ENCODE assay signal across 9 cellular contexts in genomic region chr6:112780498-112781096, GRCh38.
DNase-seq lines count a peak whose midpoint lies in the region; ATAC-seq and TF ChIP-seq lines count a peak whose summit lies in the region.
"Had no signal": no experiment of that assay in that cellular context is flagged by ENCODE, and none has a peak within 500 bp of the region (broad histone marks: within the 10 kb centered on the region; RNA-seq: fewer than 3 reads in every experiment).

No MANE protein-coding gene starts in this region.

- ATAC-seq in GM21447 (IDR thresholded peaks at IDR 0.05; ENCODE audit: unreplicated experiment) (peak; percentile 99), HG03571 (IDR thresholded peaks at IDR 0.05; ENCODE audit: unreplicated experiment) (peak; percentile 97)

- H3K27me3 ChIP-seq in smooth muscle cell (ENCODE audit: low read depth) = no peaks in the 10 kb centered on the region
- H3K27me3 ChIP-seq: BLaER1 had no signal

- WGBS in smooth muscle cell (ENCODE audit: low lambda C conversion rate) = 5% methylated on average over 9 of the region's 9 CpGs

- no peak overlapping the region for H3K4me3 ChIP-seq in astrocyte of the spinal cord (ENCODE audit: low read depth, low read length)
- H3K4me3 ChIP-seq in smooth muscle cell = peak overlapping the region; percentile 27
- H3K4me3 ChIP-seq: BLaER1 had no signal

- H3K9ac ChIP-seq in smooth muscle cell (ENCODE audit: low read depth) = no peak overlapping the region
- H3K9ac ChIP-seq: BLaER1 had no signal

- peak; percentile 67 for TF ChIP-seq CTCF in astrocyte of the spinal cord (IDR thresholded peaks at IDR 0.05; ENCODE audit: low read depth, low read length)
- peak; percentile 89 for TF ChIP-seq CTCF in smooth muscle cell (IDR thresholded peaks at IDR 0.05; ENCODE audit: borderline replicate concordance, insufficient read depth, poor library complexity, severe bottlenecking)

- no peaks in the 10 kb centered on the region for H3K79me2 ChIP-seq in smooth muscle cell (ENCODE audit: low read depth)

- H3K36me3 ChIP-seq in smooth muscle cell (ENCODE audit: low read depth) = no peaks in the 10 kb centered on the region
- H3K36me3 ChIP-seq: BLaER1 had no signal

- H2AFZ ChIP-seq in smooth muscle cell (ENCODE audit: low read depth) = peak overlapping the region; percentile 88

- no peaks in the 10 kb centered on the region for H4K20me1 ChIP-seq in smooth muscle cell (ENCODE audit: low read depth)
- H4K20me1 ChIP-seq: BLaER1 had no signal

- H3K4me1 ChIP-seq in smooth muscle cell (ENCODE audit: low read depth) = peaks cover 8% of the 10 kb centered on the region
- H3K4me1 ChIP-seq: BLaER1 had no signal

- H3K9me3 ChIP-seq in smooth muscle cell (replicated peaks; ENCODE audit: low read depth) = no peaks in the 10 kb centered on the region
- H3K9me3 ChIP-seq: BLaER1 had no signal

- DNase-seq in DMS153 treated with DMSO at 0.1 percent for 48 hours (lab: John Stamatoyannopoulos, UW; ENCODE audit: unreplicated experiment) = peak; percentile 13
- no peak for DNase-seq in DMS153 (lab: John Stamatoyannopoulos, UW)
- peak; percentile 83 for DNase-seq in NCI-H748 (lab: John Stamatoyannopoulos, UW; ENCODE audit: unreplicated experiment)
- peak; percentile 88 for DNase-seq in astrocyte of the spinal cord (ENCODE audit: low read depth, low spot score)
- peak; percentile 30 for DNase-seq in iPS DF 4.7 (ENCODE audit: extremely low read depth, low spot score)
- DNase-seq in smooth muscle cell (lab: John Stamatoyannopoulos, UW; ENCODE audit: unreplicated experiment) = peak; percentile 4

- H3K27ac ChIP-seq in smooth muscle cell (ENCODE audit: low read depth) = peak overlapping the region; percentile 4
- H3K27ac ChIP-seq: BLaER1 had no signal

- H3K4me2 ChIP-seq in smooth muscle cell = peak overlapping the region; percentile 74
- H3K4me2 ChIP-seq: BLaER1 had no signal

- H3F3A ChIP-seq in smooth muscle cell (ENCODE audit: low read depth) = no peaks in the 10 kb centered on the region

- in situ Hi-C loops in astrocyte of the spinal cord (cut with HindIII; ENCODE audit: low sequenced_read_pairs) = no loop called here
